In the genomic region with DNA sequence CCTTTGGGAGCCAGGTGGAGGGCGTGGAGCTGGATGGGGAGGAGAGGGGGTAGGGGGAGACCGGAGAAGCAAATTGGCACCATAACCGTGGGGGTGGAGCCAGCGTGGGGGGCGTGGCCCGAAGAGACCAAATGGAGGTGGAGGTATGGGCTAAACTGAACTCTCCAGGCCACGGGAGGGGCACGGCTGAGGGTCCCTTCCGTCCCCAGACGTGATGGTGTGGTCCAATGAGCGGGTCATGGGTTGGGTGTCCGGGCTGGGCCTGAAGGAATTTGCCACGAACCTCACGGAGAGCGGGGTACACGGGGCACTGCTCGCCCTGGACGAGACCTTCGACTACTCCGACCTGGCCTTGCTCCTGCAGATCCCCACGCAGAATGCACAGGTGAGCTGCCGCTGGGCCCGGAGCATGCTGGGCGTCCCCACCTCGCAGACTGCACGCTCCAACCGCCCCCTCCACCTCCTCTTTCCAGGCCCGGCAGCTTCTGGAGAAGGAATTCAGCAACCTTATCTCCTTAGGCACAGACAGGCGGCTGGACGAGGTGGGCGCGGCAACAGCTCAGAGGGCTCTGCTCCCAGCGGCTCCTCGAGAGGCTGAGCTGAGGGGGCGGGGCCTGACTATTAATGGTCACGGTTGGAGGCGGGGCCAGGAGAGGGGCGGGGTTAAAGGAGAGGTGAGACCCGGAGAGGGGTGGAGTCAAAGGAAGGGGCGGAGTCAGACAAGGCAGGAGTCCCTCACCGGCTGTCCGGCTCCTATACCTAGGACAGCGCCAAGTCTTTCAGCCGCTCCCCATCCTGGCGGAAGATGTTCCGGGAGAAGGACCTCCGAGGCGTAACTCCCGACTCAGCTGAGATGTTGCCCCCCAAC, we compare ENCODE assay signal across 8 cellular contexts. TPM values are rescaled to one million over a fixed set of nuclear protein-coding genes. Genes with fewer than 3 reads are reported as not detected.
DNase-seq lines count a peak whose midpoint lies in the region; ATAC-seq and TF ChIP-seq lines count a peak whose summit lies in the region.

No MANE protein-coding gene starts in this region.

- peak overlapping the region; percentile 85 for H3K4me3 Mint-ChIP-seq in dendritic cell treated with granulocyte-macrophage colony-stimulating factor and Interleukin-4, amounts not matched to agents 40 ng/mL and 50 ng/mL, for 4 days

- H3K9me3 ChIP-seq in HEK293 (ENCODE audit: control insufficient read depth, insufficient read depth, low read depth, low read length): no peaks in the 10 kb centered on the region

- POLR2A ChIA-PET in HEK293 (lab: Yijun Ruan, JAX): interaction anchor here (0.6 to 3.8 kb wide), 24 partner anchors 10 to 1120 kb away, joined by 3 to 27 read pairs (median 4); a partner anchor contains a TSS

- peak overlapping the region; percentile 70 for H3K27ac ChIP-seq in HEK293 (ENCODE audit: extremely low read depth, low read depth, low read length)

- H3K36me3 Mint-ChIP-seq in dendritic cell treated with granulocyte-macrophage colony-stimulating factor and Interleukin-4, amounts not matched to agents 40 ng/mL and 50 ng/mL, for 4 days (ENCODE audit: low read depth): no peaks in the 10 kb centered on the region

- CTCF ChIA-PET in HEK293 (lab: Yijun Ruan, JAX): interaction anchor here (0.5 to 6.6 kb wide), 12 partner anchors 13 to 151 kb away, joined by 3 to 70 read pairs (median 5); a partner anchor contains a TSS

- H3K36me3 ChIP-seq in HEK293 (ENCODE audit: control insufficient read depth in 2 of 2, insufficient read depth in 1 of 2, low read length in 2 of 2): no peaks in the 10 kb centered on the region; a peak in 1 of 3 replicates

- H3K27ac Mint-ChIP-seq in dendritic cell treated with granulocyte-macrophage colony-stimulating factor and Interleukin-4, amounts not matched to agents 40 ng/mL and 50 ng/mL, for 4 days: peak overlapping the region; percentile 87

- peaks cover 59% of the 10 kb centered on the region for H3K4me1 Mint-ChIP-seq in dendritic cell treated with granulocyte-macrophage colony-stimulating factor and Interleukin-4, amounts not matched to agents 40 ng/mL and 50 ng/mL, for 4 days (ENCODE audit: low read depth)

- peaks cover 6% of the 10 kb centered on the region for H3K4me1 ChIP-seq in HEK293 (ENCODE audit: control insufficient read depth, insufficient read depth, low read length)

- peaks cover 86% of the 10 kb centered on the region for H3K27me3 Mint-ChIP-seq in dendritic cell treated with granulocyte-macrophage colony-stimulating factor and Interleukin-4, amounts not matched to agents 40 ng/mL and 50 ng/mL, for 4 days

- H3K9me3 Mint-ChIP-seq in dendritic cell treated with granulocyte-macrophage colony-stimulating factor and Interleukin-4, amounts not matched to agents 40 ng/mL and 50 ng/mL, for 4 days: peaks cover 4% of the 10 kb centered on the region

- no peak for TF ChIP-seq CTCF in HEK293 (tag by site-specific recombination; IDR thresholded peaks at IDR 0.05)

- peak overlapping the region; percentile 69 for H3K4me3 ChIP-seq in HEK293 (ENCODE audit: low read depth, low read length)

- ATAC-seq in left colon: peak; percentile 63
- no peak for ATAC-seq in HG03439 (IDR thresholded peaks at IDR 0.05; ENCODE audit: unreplicated experiment)

- peak; percentile 94 for DNase-seq in AG08396 (ENCODE audit: low spot score)
- peak; percentile 97 for DNase-seq in NCI-H748 treated with DMSO at 0.1 percent for 48 hours (lab: John Stamatoyannopoulos, UW)
- DNase-seq in activated CD4-positive, alpha-beta T cell treated with anti-CD3 and anti-CD28 coated beads, Interleukin-2, amount 50 U/mL, for 48 hours: peak; percentile 87 to 91
- peak; percentile 99 to 100 for DNase-seq in left colon
- peak; percentile 69 to 77 for DNase-seq in stimulated activated CD4-positive, alpha-beta T cell treated with anti-CD3 and anti-CD28 coated beads, Interleukin-1b, Interleukin-23, amount 100 ng/mL, for 4 hours (ENCODE audit: low read depth in 2 of 2)

- intact Hi-C loops in dendritic cell treated with granulocyte-macrophage colony-stimulating factor and Interleukin-4, amounts not matched to agents 40 ng/mL and 50 ng/mL, for 4 days (cut with micrococcal nuclease): loop anchor here (2.0 kb wide), 1 partner anchor 30 kb away; a partner anchor contains a TSS
- intact Hi-C loops in left colon (cut with DNase I, micrococcal nuclease): loop anchor here in 1 of 2 donors (5.0 kb wide), 1 partner anchor 52 kb away; no protein-coding TSS in a partner anchor

TF ChIP-seq in HEK293, 187 proteins besides CTCF, POLR2A, EP300 and RAD21 (continues in another document):
- TF ChIP-seq, protein P1, sequence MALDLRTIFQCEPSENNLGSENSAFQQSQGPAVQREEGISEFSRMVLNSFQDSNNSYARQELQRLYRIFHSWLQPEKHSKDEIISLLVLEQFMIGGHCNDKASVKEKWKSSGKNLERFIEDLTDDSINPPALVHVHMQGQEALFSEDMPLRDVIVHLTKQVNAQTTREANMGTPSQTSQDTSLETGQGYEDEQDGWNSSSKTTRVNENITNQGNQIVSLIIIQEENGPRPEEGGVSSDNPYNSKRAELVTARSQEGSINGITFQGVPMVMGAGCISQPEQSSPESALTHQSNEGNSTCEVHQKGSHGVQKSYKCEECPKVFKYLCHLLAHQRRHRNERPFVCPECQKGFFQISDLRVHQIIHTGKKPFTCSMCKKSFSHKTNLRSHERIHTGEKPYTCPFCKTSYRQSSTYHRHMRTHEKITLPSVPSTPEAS (tag by site-specific recombination; IDR thresholded peaks at IDR 0.05): no peak
- TF ChIP-seq ZNF366 (tag by site-specific recombination; conservative IDR thresholded peaks at IDR 0.05) (no peak), ZNF596 (tag by site-specific recombination; IDR thresholded peaks at IDR 0.05) (no peak), RBAK (tag by site-specific recombination; IDR thresholded peaks at IDR 0.05) (no peak), ZNF530 (tag by site-specific recombination; IDR thresholded peaks at IDR 0.05; ENCODE audit: low read depth) (no peak), ZNF510 (tag by site-specific recombination; IDR thresholded peaks at IDR 0.05; ENCODE audit: insufficient replicate concordance) (no peak)
- TF ChIP-seq, protein P2, sequence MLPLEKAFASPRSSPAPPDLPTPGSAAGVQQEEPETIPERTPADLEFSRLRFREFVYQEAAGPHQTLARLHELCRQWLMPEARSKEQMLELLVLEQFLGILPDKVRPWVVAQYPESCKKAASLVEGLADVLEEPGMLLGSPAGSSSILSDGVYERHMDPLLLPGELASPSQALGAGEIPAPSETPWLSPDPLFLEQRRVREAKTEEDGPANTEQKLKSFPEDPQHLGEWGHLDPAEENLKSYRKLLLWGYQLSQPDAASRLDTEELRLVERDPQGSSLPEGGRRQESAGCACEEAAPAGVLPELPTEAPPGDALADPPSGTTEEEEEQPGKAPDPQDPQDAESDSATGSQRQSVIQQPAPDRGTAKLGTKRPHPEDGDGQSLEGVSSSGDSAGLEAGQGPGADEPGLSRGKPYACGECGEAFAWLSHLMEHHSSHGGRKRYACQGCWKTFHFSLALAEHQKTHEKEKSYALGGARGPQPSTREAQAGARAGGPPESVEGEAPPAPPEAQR (tag by site-specific recombination; IDR thresholded peaks at IDR 0.05): no peak
- TF ChIP-seq, protein P3, sequence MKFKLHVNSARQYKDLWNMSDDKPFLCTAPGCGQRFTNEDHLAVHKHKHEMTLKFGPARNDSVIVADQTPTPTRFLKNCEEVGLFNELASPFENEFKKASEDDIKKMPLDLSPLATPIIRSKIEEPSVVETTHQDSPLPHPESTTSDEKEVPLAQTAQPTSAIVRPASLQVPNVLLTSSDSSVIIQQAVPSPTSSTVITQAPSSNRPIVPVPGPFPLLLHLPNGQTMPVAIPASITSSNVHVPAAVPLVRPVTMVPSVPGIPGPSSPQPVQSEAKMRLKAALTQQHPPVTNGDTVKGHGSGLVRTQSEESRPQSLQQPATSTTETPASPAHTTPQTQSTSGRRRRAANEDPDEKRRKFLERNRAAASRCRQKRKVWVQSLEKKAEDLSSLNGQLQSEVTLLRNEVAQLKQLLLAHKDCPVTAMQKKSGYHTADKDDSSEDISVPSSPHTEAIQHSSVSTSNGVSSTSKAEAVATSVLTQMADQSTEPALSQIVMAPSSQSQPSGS (tag by site-specific recombination; IDR thresholded peaks at IDR 0.05; ENCODE audit: low read depth): no peak
- TF ChIP-seq, protein P4, sequence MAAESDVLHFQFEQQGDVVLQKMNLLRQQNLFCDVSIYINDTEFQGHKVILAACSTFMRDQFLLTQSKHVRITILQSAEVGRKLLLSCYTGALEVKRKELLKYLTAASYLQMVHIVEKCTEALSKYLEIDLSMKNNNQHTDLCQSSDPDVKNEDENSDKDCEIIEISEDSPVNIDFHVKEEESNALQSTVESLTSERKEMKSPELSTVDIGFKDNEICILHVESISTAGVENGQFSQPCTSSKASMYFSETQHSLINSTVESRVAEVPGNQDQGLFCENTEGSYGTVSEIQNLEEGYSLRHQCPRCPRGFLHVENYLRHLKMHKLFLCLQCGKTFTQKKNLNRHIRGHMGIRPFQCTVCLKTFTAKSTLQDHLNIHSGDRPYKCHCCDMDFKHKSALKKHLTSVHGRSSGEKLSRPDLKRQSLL (tag by site-specific recombination; IDR thresholded peaks at IDR 0.05): no peak
- TF ChIP-seq, protein P5, sequence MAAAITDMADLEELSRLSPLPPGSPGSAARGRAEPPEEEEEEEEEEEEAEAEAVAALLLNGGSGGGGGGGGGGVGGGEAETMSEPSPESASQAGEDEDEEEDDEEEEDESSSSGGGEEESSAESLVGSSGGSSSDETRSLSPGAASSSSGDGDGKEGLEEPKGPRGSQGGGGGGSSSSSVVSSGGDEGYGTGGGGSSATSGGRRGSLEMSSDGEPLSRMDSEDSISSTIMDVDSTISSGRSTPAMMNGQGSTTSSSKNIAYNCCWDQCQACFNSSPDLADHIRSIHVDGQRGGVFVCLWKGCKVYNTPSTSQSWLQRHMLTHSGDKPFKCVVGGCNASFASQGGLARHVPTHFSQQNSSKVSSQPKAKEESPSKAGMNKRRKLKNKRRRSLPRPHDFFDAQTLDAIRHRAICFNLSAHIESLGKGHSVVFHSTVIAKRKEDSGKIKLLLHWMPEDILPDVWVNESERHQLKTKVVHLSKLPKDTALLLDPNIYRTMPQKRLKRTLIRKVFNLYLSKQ (tag by site-specific recombination; IDR thresholded peaks at IDR 0.05; ENCODE audit: borderline replicate concordance): no peak

RNA-seq across cellular contexts. Expression of a gene that starts 6.2 kb away (rescaled TPM):
- total RNA-seq in left colon: 1 to 10 TPM; 1.2 to 1.3 TPM

RNA-seq across cellular contexts. Expression of a gene that starts 8.6 kb away (rescaled TPM):
- 100 to 1,000 TPM; 244 to 291 TPM for total RNA-seq in left colon

RNA-seq across cellular contexts. Expression of a gene that starts 29.7 kb away (rescaled TPM):
- 10 to 100 TPM; 21.8 to 24.2 TPM for total RNA-seq in left colon

RNA-seq across cellular contexts. Expression of a gene that starts 30.1 kb away (rescaled TPM):
- 1 to 10 TPM; 1.8 to 2.0 TPM for total RNA-seq in left colon

RNA-seq across cellular contexts. Expression of a gene that starts 34.8 kb away (rescaled TPM):
- 10 to 100 TPM in 1 of 2 donors, 1 to 10 TPM in 1; 8.8 to 11.4 TPM for total RNA-seq in left colon
